ENCODE assay signal across 28 cellular contexts in genomic region chr17:79073016-79073705, GRCh38. TPM values are rescaled to one million over a fixed set of nuclear protein-coding genes. Genes with fewer than 3 reads are reported as not detected.
DNase-seq lines count a peak whose midpoint lies in the region; ATAC-seq, FAIRE-seq and TF ChIP-seq lines count a peak whose summit lies in the region.
"Had no signal": no experiment of that assay in that cellular context is flagged by ENCODE, and none has a peak within 500 bp of the region (broad histone marks: within the 10 kb centered on the region; RNA-seq: fewer than 3 reads in every experiment).

No MANE protein-coding gene starts in this region.

- H3K27me3 Mint-ChIP-seq in activated CD4-positive, alpha-beta T cell treated with anti-CD3 and anti-CD28 coated beads, Interleukin-2, amount 10 ng/mL, durations not matched to agents 7 days and 5 days, result peaks cover 2% of the 10 kb centered on the region

- 40% methylated on average over 7 of the region's 8 CpGs for WGBS in HepG2 (ENCODE audit: low lambda C conversion rate)
- WGBS in right lobe of liver (ENCODE audit: insufficient coverage, low coverage, low lambda C conversion rate, missing lambda C conversion rate), result 100% methylated on average over 3 of the region's 8 CpGs

- H3K4me3 ChIP-seq in HepG2 (replicated peaks in 1 of 3; ENCODE audit: insufficient read depth in 1 of 3, low read depth in 2 of 3, low read length in 3 of 3) (peak overlapping the region in 1 of 3 experiments; percentile 51; a peak in 1 of 6 replicates), right lobe of liver (no peak overlapping the region)
- H3K4me3 ChIP-seq: MG63 had no signal

- no peaks in the 10 kb centered on the region for H3K9me3 ChIP-seq in HepG2 (ENCODE audit: low read length)
- no peaks in the 10 kb centered on the region for H3K9me3 ChIP-seq in right lobe of liver
- H3K9me3 ChIP-seq: MG63 had no signal

- peak overlapping the region; percentile 72 for H3K4me2 ChIP-seq in HepG2 (ENCODE audit: low read depth, low read length)

- H3K4me1 Mint-ChIP-seq in activated CD4-positive, alpha-beta T cell treated with anti-CD3 and anti-CD28 coated beads, Interleukin-2, amount 10 ng/mL, durations not matched to agents 7 days and 5 days, result peaks cover 16% of the 10 kb centered on the region

- H3K27ac Mint-ChIP-seq in activated CD4-positive, alpha-beta T cell treated with anti-CD3 and anti-CD28 coated beads, Interleukin-2, amount 10 ng/mL, durations not matched to agents 7 days and 5 days, result no peak overlapping the region
- H3K27ac Mint-ChIP-seq: nephron progenitor cell, progenitor cell of endocrine pancreas had no signal

- H3K36me3 ChIP-seq in HepG2 (replicated peaks in 1 of 2; ENCODE audit: control insufficient read depth in 1 of 2, insufficient read depth in 2 of 2, low read length in 2 of 2) (peaks cover 1 to 5% of the 10 kb centered on the region in 2 experiments; a peak in 2 of 5 replicates), right lobe of liver (peaks cover 0 to 10% (median under 1%) of the 10 kb centered on the region in 4 donors)
- H3K36me3 ChIP-seq: MG63 had no signal

- no peak for TF ChIP-seq RAD21 in HepG2 (CRISPR knock-in tag; IDR thresholded peaks at IDR 0.05)

- H3K4me3 Mint-ChIP-seq in activated CD4-positive, alpha-beta T cell treated with anti-CD3 and anti-CD28 coated beads, Interleukin-2, amount 10 ng/mL, durations not matched to agents 7 days and 5 days, result no peak overlapping the region
- H3K4me3 Mint-ChIP-seq: CD14-positive monocyte, nephron progenitor cell had no signal

- POLR2A ChIA-PET in HepG2 (lab: Yijun Ruan, JAX), result interaction anchor here (4.0 kb wide), 1 partner anchor 46 kb away, joined by 95 read pairs; no protein-coding TSS in a partner anchor
- POLR2A ChIA-PET in activated CD4-positive, alpha-beta T cell treated with anti-CD3 and anti-CD28 coated beads, Interleukin-2, amount 10 ng/mL, durations not matched to agents 7 days and 5 days (lab: Charles Lee), result no interaction called here

- peak overlapping the region; percentile 29 for H2AFZ ChIP-seq in HepG2 (ENCODE audit: low read length)

- FAIRE-seq in HepG2 (lab: Jason Lieb, UNC), result no peak
- FAIRE-seq: frontal cortex, keratinocyte, urothelium cell line had no signal

- no peak for TF ChIP-seq POLR2A in HepG2 (IDR thresholded peaks at IDR 0.05; ENCODE audit: insufficient read depth in 1 of 2, low read depth in 2 of 2, low read length in 2 of 2)
- TF ChIP-seq POLR2A in right lobe of liver (IDR thresholded peaks at IDR 0.05), result no peak

- no TSS peak for BruUV-seq in HepG2 (replicated peaks; lab: Mats Ljungman, UMichigan)

- in situ Hi-C loops in HepG2 (cut with HindIII; ENCODE audit: extremely low pct_ligation_motif_present, low pct_unique_long_range_greater_than_20kb), result no loop called here

- no peaks in the 10 kb centered on the region for H3K36me3 Mint-ChIP-seq in activated CD4-positive, alpha-beta T cell treated with anti-CD3 and anti-CD28 coated beads, Interleukin-2, amount 10 ng/mL, durations not matched to agents 7 days and 5 days (ENCODE audit: low read depth)

- peaks cover 5% of the 10 kb centered on the region for H3K79me2 ChIP-seq in HepG2 (ENCODE audit: insufficient read depth, low read length)

- ATAC-seq in HepG2 (no peak; the same call in 2 of the 3 replicates), right lobe of liver (no peak)
- ATAC-seq: esophagus mucosa had no signal

- TF ChIP-seq EP300 in HepG2 (IDR thresholded peaks at IDR 0.05; ENCODE audit: low read depth in 2 of 2, low read length in 2 of 2), result no peak
- no peak for TF ChIP-seq EP300 in HepG2 (CRISPR knock-in tag; IDR thresholded peaks at IDR 0.05; ENCODE audit: borderline replicate concordance)

- no peaks in the 10 kb centered on the region for H3K9me3 Mint-ChIP-seq in activated CD4-positive, alpha-beta T cell treated with anti-CD3 and anti-CD28 coated beads, Interleukin-2, amount 10 ng/mL, durations not matched to agents 7 days and 5 days
- H3K9me3 Mint-ChIP-seq: nephron progenitor cell had no signal

- DNase-seq in HepG2 (ENCODE audit: low spot score) (no peak), right lobe of liver (no peak), ecto neural progenitor cell (ENCODE audit: low spot score) (peak; percentile 44), posterior vena cava (ENCODE audit: low spot score) (peak; percentile 85), AG20443 (ENCODE audit: low spot score) (no peak), GF-D8 (lab: John Stamatoyannopoulos, UW) (no peak)
- DNase-seq in activated CD4-positive, alpha-beta T cell treated with anti-CD3 and anti-CD28 coated beads, Interleukin-2, amount 50 U/mL, for 1 hour, result no peak
- DNase-seq in activated CD4-positive, alpha-beta T cell treated with anti-CD3 and anti-CD28 coated beads, Interleukin-2, amount 10 ng/mL, durations not matched to agents 7 days and 5 days, result no peak
- DNase-seq: ACHN; activated CD8-positive, alpha-beta memory T cell treated with anti-CD3 and anti-CD28 coated beads, Interleukin-2, amount 50 U/mL, for 48 hours; activated gamma-delta T cell; amniotic stem cell; central memory CD4-positive, alpha-beta T cell; DMS153; effector CD8-positive, alpha-beta T cell; GDM1; mammary epithelial cell; NCI-H1436; NCI-H510A treated with DMSO at 0.1 percent for 48 hours; nephron progenitor cell had no signal

- TF ChIP-seq CTCF in HepG2 (CRISPR knock-in tag; IDR thresholded peaks at IDR 0.05), result no peak
- TF ChIP-seq CTCF in right lobe of liver (IDR thresholded peaks at IDR 0.05), result no peak

- H3K4me1 ChIP-seq in HepG2 (ENCODE audit: insufficient read depth, low read length) (peaks cover 41% of the 10 kb centered on the region), right lobe of liver (peaks cover 0 to 10% (median 0%) of the 10 kb centered on the region in 4 donors)

- H3K9ac ChIP-seq in HepG2 (ENCODE audit: insufficient read depth, low read depth, low read length), result peak overlapping the region; percentile 13; the same call in 1 of the 2 replicates

- CTCF ChIA-PET in HepG2 (lab: Yijun Ruan, JAX; ENCODE audit: low intra/inter-chr PET ratio, low total read pairs), result no interaction called here
- CTCF ChIA-PET in activated CD4-positive, alpha-beta T cell treated with anti-CD3 and anti-CD28 coated beads, Interleukin-2, amount 10 ng/mL, durations not matched to agents 7 days and 5 days (lab: Charles Lee), result interaction anchor here (0.9 to 2.7 kb wide), 4 partner anchors 8 to 363 kb away, joined by 3 to 8 read pairs (median 6); no protein-coding TSS in a partner anchor

- H4K20me1 ChIP-seq in HepG2 (ENCODE audit: insufficient read depth, low read length), result no peaks in the 10 kb centered on the region

- H3K27ac ChIP-seq in HepG2 (ENCODE audit: extremely low read length, insufficient read depth, low read length), result no peak overlapping the region
- no peak overlapping the region for H3K27ac ChIP-seq in right lobe of liver
- H3K27ac ChIP-seq: HL-60 had no signal

- intact Hi-C loops in HepG2 (cut with micrococcal nuclease; ENCODE audit: unreplicated experiment), result no loop called here
- intact Hi-C loops in right lobe of liver (cut with DNase I), result no loop called here
- intact Hi-C loops in posterior vena cava (cut with DNase I), result no loop called here

- H3K27me3 ChIP-seq in HepG2 (ENCODE audit: control insufficient read depth in 1 of 2, insufficient read depth in 2 of 2, low read length in 2 of 2) (peaks cover 0 to 23% of the 10 kb centered on the region in 2 experiments; a peak in 3 of 5 replicates), right lobe of liver (no peaks in the 10 kb centered on the region)
- H3K27me3 ChIP-seq: MG63 had no signal

RNA-seq across cellular contexts. Expression of gene ENGASE, which starts 1.5 kb away (rescaled TPM):
- total RNA-seq in HepG2 (2016; rRNA removed; fragmentation: Illumina TruSeq; extraction: Trizol) (2.8 and 10.6 TPM in 2 replicates), right lobe of liver (10 to 100 TPM in 5 of 6 experiments, 1 to 10 TPM in 1; 7.4 to 63.7 (median 39.1) TPM), posterior vena cava (10 to 100 TPM; 18.2 to 29.7 TPM)
- total RNA-seq in HepG2 (2016; cell fraction: cytosol; rRNA removed; fragmentation: Illumina TruSeq; extraction: Trizol; ENCODE audit: low read depth), result 10.9 and 11.3 TPM in 2 replicates
- 2.1 and 11.0 TPM in 2 replicates for total RNA-seq in HepG2 (2016; cell fraction: insoluble cytoplasmic fraction; rRNA removed; fragmentation: Illumina TruSeq; extraction: Trizol)
- 4.0 and 4.4 TPM in 2 replicates for total RNA-seq in HepG2 (2016; cell fraction: membrane; rRNA removed; fragmentation: Illumina TruSeq; extraction: Trizol)
- total RNA-seq in HepG2 (2016; cell fraction: nucleus; rRNA removed; fragmentation: Illumina TruSeq; extraction: Trizol), result 17.7 and 21.9 TPM in 2 replicates
- 18.1 and 30.3 TPM in 2 replicates for polyA plus RNA-seq in HepG2 (2011; rRNA removed)
- polyA plus RNA-seq in HepG2 (2011; cell fraction: cytosol; rRNA removed), result 4.4 and 5.4 TPM in 2 replicates
- polyA plus RNA-seq in HepG2 (2011; cell fraction: nucleus; rRNA removed), result 327 and 364 TPM in 2 replicates
- polyA plus RNA-seq in HepG2 (2012), result 25.6 and 35.5 TPM in 2 replicates
- polyA plus RNA-seq in HepG2 (2016; cell fraction: cytosol; fragmentation: Illumina TruSeq; extraction: Trizol; ENCODE audit: low read depth), result 0.50 and 0.71 TPM in 2 replicates
- 3.3 and 4.0 TPM in 2 replicates for polyA plus RNA-seq in HepG2 (2016; cell fraction: insoluble cytoplasmic fraction; fragmentation: Illumina TruSeq; extraction: Trizol; ENCODE audit: low read depth)
- 1.3 and 1.4 TPM in 2 replicates for polyA plus RNA-seq in HepG2 (2016; cell fraction: membrane; fragmentation: Illumina TruSeq; extraction: Trizol; ENCODE audit: low read depth)
- polyA plus RNA-seq in HepG2 (2016; cell fraction: nucleus; fragmentation: Illumina TruSeq; extraction: Trizol; ENCODE audit: insufficient read depth, low read depth), result 64.3 and 73.5 TPM in 2 replicates
- polyA minus RNA-seq in HepG2 (2011; rRNA and poly(A)+ RNA removed; ENCODE audit: low replicate concordance), result 27.1 and 30.9 TPM in 2 replicates
- polyA minus RNA-seq in HepG2 (2011; cell fraction: cytosol; rRNA and poly(A)+ RNA removed), result 4.3 and 5.1 TPM in 2 replicates
- polyA minus RNA-seq in HepG2 (2011; cell fraction: nucleus; rRNA and poly(A)+ RNA removed), result 56.1 and 79.6 TPM in 2 replicates
- total RNA-seq in activated CD4-positive, alpha-beta T cell treated with anti-CD3 and anti-CD28 coated beads, Interleukin-2, amount 10 ng/mL, durations not matched to agents 7 days and 5 days, result 10 to 100 TPM; 30.8 to 36.1 TPM

RNA-seq across cellular contexts. Expression of gene C1QTNF1, which starts 49.2 kb away (rescaled TPM):
- total RNA-seq in HepG2 (2016; rRNA removed; fragmentation: Illumina TruSeq; extraction: Trizol), result 0.18 and 0.36 TPM in 2 replicates
- total RNA-seq in HepG2 (2016; cell fraction: cytosol; rRNA removed; fragmentation: Illumina TruSeq; extraction: Trizol; ENCODE audit: low read depth), result 0.30 TPM in 1 of 2 replicates, not detected in the other
- 0.10 and 0.58 TPM in 2 replicates for total RNA-seq in HepG2 (2016; cell fraction: insoluble cytoplasmic fraction; rRNA removed; fragmentation: Illumina TruSeq; extraction: Trizol)
- total RNA-seq in HepG2 (2016; cell fraction: membrane; rRNA removed; fragmentation: Illumina TruSeq; extraction: Trizol), result 0.06 and 0.31 TPM in 2 replicates
- total RNA-seq in HepG2 (2016; cell fraction: nucleus; rRNA removed; fragmentation: Illumina TruSeq; extraction: Trizol), result 0.56 and 0.90 TPM in 2 replicates
- 0.86 and 2.1 TPM in 2 replicates for polyA plus RNA-seq in HepG2 (2011; rRNA removed)
- 0.94 and 1.2 TPM in 2 replicates for polyA plus RNA-seq in HepG2 (2011; cell fraction: cytosol; rRNA removed)
- 1.4 TPM in 2 replicates for polyA plus RNA-seq in HepG2 (2011; cell fraction: nucleus; rRNA removed)
- polyA plus RNA-seq in HepG2 (2012), result 1.0 and 1.5 TPM in 2 replicates
- polyA plus RNA-seq in HepG2 (2016; cell fraction: cytosol; fragmentation: Illumina TruSeq; extraction: Trizol; ENCODE audit: low read depth), result 0.08 TPM in 1 of 2 replicates, not detected in the other
- polyA plus RNA-seq in HepG2 (2016; cell fraction: insoluble cytoplasmic fraction; fragmentation: Illumina TruSeq; extraction: Trizol; ENCODE audit: low read depth), result 0.12 and 0.25 TPM in 2 replicates
- 0.09 and 0.17 TPM in 2 replicates for polyA plus RNA-seq in HepG2 (2016; cell fraction: membrane; fragmentation: Illumina TruSeq; extraction: Trizol; ENCODE audit: low read depth)
- polyA plus RNA-seq in HepG2 (2016; cell fraction: nucleus; fragmentation: Illumina TruSeq; extraction: Trizol; ENCODE audit: insufficient read depth, low read depth), result 0.45 and 0.55 TPM in 2 replicates
- 2.2 TPM in 1 of 2 replicates, not detected in the other for polyA minus RNA-seq in HepG2 (2011; rRNA and poly(A)+ RNA removed; ENCODE audit: low replicate concordance)
- 0.59 and 0.70 TPM in 2 replicates for polyA minus RNA-seq in HepG2 (2011; cell fraction: cytosol; rRNA and poly(A)+ RNA removed)
- polyA minus RNA-seq in HepG2 (2011; cell fraction: nucleus; rRNA and poly(A)+ RNA removed), result 1.6 and 2.2 TPM in 2 replicates
- 10 to 100 TPM in 5 of 6 experiments, 1 to 10 TPM in 1; 9.8 to 40.2 (median 26.2) TPM for total RNA-seq in right lobe of liver
- total RNA-seq in posterior vena cava, result 100 to 1,000 TPM; 172 to 261 TPM
- total RNA-seq in activated CD4-positive, alpha-beta T cell treated with anti-CD3 and anti-CD28 coated beads, Interleukin-2, amount 10 ng/mL, durations not matched to agents 7 days and 5 days, result not detected
- polyA plus RNA-seq: CD14-positive monocyte had no signal

Comparison
In these comparisons a context has a peak if more than half of its experiments do, and no peak if none do; other contexts are left out.
1. RNA of gene C1QTNF1, which starts 49.2 kb away (total RNA-seq): 172 to 261 TPM in posterior vena cava and 9.8 to 40.2 TPM in right lobe of liver; 0.06 to 0.90 TPM in HepG2 and not detected in activated CD4-positive, alpha-beta T cell treated with anti-CD3 and anti-CD28 coated beads, Interleukin-2, amount 10 ng/mL, durations not matched to agents 7 days and 5 days; every median in the first group is over 4 times any median in the second.
2. DNase-seq: peak in ecto neural progenitor cell (single experiment) and posterior vena cava (single experiment); none in HepG2 (single experiment), right lobe of liver (0 of 3), AG20443 (single experiment), activated CD4-positive, alpha-beta T cell treated with anti-CD3 and anti-CD28 coated beads, Interleukin-2, amount 50 U/mL, for 1 hour (single experiment), activated CD4-positive, alpha-beta T cell treated with anti-CD3 and anti-CD28 coated beads, Interleukin-2, amount 10 ng/mL, durations not matched to agents 7 days and 5 days (single experiment) and GF-D8 (single experiment).